17 cellular contexts compared by ENCODE assay signal in genomic region chr17:14156689-14157088, GRCh38.
DNase-seq lines count a peak whose midpoint lies in the region; ATAC-seq and TF ChIP-seq lines count a peak whose summit lies in the region.
"Had no signal": no experiment of that assay in that cellular context is flagged by ENCODE, and none has a peak within 500 bp of the region (broad histone marks: within the 10 kb centered on the region; RNA-seq: fewer than 3 reads in every experiment).

No MANE protein-coding gene starts in this region.

- H3K27me3 Mint-ChIP-seq in activated CD4-positive, alpha-beta memory T cell treated with anti-CD3 and anti-CD28 coated beads for 36 hours, result no peaks in the 10 kb centered on the region
- H3K27me3 Mint-ChIP-seq: activated naive CD8-positive, alpha-beta T cell had no signal

- H3K4me1 Mint-ChIP-seq in activated CD4-positive, alpha-beta memory T cell treated with anti-CD3 and anti-CD28 coated beads for 36 hours (ENCODE audit: low read depth), result peaks cover 21% of the 10 kb centered on the region

- no peaks in the 10 kb centered on the region for H3K27me3 ChIP-seq in WERI-Rb-1 (ENCODE audit: insufficient read depth, low read depth, severe bottlenecking)
- H3K27me3 ChIP-seq: BLaER1 treated with 17β-estradiol and CSF1 and Interleukin-3, amounts not matched to agents 10 nM and 100 nM had no signal

- H3K9me3 Mint-ChIP-seq in activated CD4-positive, alpha-beta memory T cell treated with anti-CD3 and anti-CD28 coated beads for 36 hours, result peaks cover 9% of the 10 kb centered on the region

- no peaks in the 10 kb centered on the region for H3K9me3 ChIP-seq in WERI-Rb-1 (ENCODE audit: severe bottlenecking)

- POLR2A ChIA-PET in activated CD4-positive, alpha-beta memory T cell treated with anti-CD3 and anti-CD28 coated beads for 36 hours (lab: Charles Lee), result no interaction called here

- DNase-seq in AG08395 (ENCODE audit: low spot score) (peak; percentile 73), GM04503 (ENCODE audit: low read depth) (peak; percentile 53), RPMI7951 (ENCODE audit: low read depth) (peak; percentile 16), fibroblast of villous mesenchyme (ENCODE audit: low read depth) (peak; percentile 92), WERI-Rb-1 (no peak), inferior parietal cortex (ENCODE audit: extremely low spot score) (no peak)
- DNase-seq in activated CD4-positive, alpha-beta memory T cell treated with anti-CD3 and anti-CD28 coated beads for 36 hours, result no peak
- DNase-seq: activated CD8-positive, alpha-beta memory T cell treated with anti-CD3 and anti-CD28 coated beads, Interleukin-2, amount 50 U/mL, for 48 hours; central memory CD4-positive, alpha-beta T cell; DND-41; KG1; NCI-H187; NCI-H524 treated with DMSO at 0.1 percent for 48 hours; stimulated activated naive CD4-positive, alpha-beta T cell treated with Interleukin-2 at 50 U/mL for 16 hours had no signal

- intact Hi-C loops in activated CD4-positive, alpha-beta memory T cell treated with anti-CD3 and anti-CD28 coated beads for 36 hours (cut with micrococcal nuclease), result no loop called here

- peaks cover 22% of the 10 kb centered on the region for H3K36me3 Mint-ChIP-seq in activated CD4-positive, alpha-beta memory T cell treated with anti-CD3 and anti-CD28 coated beads for 36 hours

- no peak for ATAC-seq in GM21528 (IDR thresholded peaks at IDR 0.05; ENCODE audit: low FRiP score, unreplicated experiment)

- H3K4me3 Mint-ChIP-seq in activated CD4-positive, alpha-beta memory T cell treated with anti-CD3 and anti-CD28 coated beads for 36 hours, result no peak overlapping the region
- H3K4me3 Mint-ChIP-seq: activated naive CD8-positive, alpha-beta T cell had no signal

- no peak overlapping the region for H3K27ac Mint-ChIP-seq in activated CD4-positive, alpha-beta memory T cell treated with anti-CD3 and anti-CD28 coated beads for 36 hours
- H3K27ac Mint-ChIP-seq: activated naive CD8-positive, alpha-beta T cell had no signal

- no peaks in the 10 kb centered on the region for H3K36me3 ChIP-seq in WERI-Rb-1

- H3K27ac ChIP-seq in WERI-Rb-1, result no peak overlapping the region
- H3K27ac ChIP-seq: BLaER1 treated with 17β-estradiol and CSF1 and Interleukin-3, amounts not matched to agents 10 nM and 100 nM had no signal

- CTCF ChIA-PET in activated CD4-positive, alpha-beta memory T cell treated with anti-CD3 and anti-CD28 coated beads for 36 hours (lab: Charles Lee), result no interaction called here

- H3K4me3 ChIP-seq in fibroblast of villous mesenchyme (ENCODE audit: low read depth, low read length), result no peak overlapping the region
- no peak overlapping the region for H3K4me3 ChIP-seq in WERI-Rb-1 (ENCODE audit: low read depth, low read length)
- H3K4me3 ChIP-seq: BLaER1 treated with 17β-estradiol and CSF1 and Interleukin-3, amounts not matched to agents 10 nM and 100 nM had no signal

- no peak for TF ChIP-seq CTCF in fibroblast of villous mesenchyme (IDR thresholded peaks at IDR 0.05; ENCODE audit: insufficient read depth, low read depth, low read length)
- no peak for TF ChIP-seq CTCF in WERI-Rb-1 (IDR thresholded peaks at IDR 0.05; ENCODE audit: low read depth, low read length)

Comparison
In these comparisons a context has a peak if more than half of its experiments do, and no peak if none do; other contexts are left out.
1. DNase-seq: peak in AG08395 (single experiment), GM04503 (single experiment), RPMI7951 (single experiment) and fibroblast of villous mesenchyme (single experiment); none in WERI-Rb-1 (single experiment), inferior parietal cortex (single experiment) and activated CD4-positive, alpha-beta memory T cell treated with anti-CD3 and anti-CD28 coated beads for 36 hours (single experiment).